ENCODE assay signal across 17 cellular contexts in the genomic region with DNA sequence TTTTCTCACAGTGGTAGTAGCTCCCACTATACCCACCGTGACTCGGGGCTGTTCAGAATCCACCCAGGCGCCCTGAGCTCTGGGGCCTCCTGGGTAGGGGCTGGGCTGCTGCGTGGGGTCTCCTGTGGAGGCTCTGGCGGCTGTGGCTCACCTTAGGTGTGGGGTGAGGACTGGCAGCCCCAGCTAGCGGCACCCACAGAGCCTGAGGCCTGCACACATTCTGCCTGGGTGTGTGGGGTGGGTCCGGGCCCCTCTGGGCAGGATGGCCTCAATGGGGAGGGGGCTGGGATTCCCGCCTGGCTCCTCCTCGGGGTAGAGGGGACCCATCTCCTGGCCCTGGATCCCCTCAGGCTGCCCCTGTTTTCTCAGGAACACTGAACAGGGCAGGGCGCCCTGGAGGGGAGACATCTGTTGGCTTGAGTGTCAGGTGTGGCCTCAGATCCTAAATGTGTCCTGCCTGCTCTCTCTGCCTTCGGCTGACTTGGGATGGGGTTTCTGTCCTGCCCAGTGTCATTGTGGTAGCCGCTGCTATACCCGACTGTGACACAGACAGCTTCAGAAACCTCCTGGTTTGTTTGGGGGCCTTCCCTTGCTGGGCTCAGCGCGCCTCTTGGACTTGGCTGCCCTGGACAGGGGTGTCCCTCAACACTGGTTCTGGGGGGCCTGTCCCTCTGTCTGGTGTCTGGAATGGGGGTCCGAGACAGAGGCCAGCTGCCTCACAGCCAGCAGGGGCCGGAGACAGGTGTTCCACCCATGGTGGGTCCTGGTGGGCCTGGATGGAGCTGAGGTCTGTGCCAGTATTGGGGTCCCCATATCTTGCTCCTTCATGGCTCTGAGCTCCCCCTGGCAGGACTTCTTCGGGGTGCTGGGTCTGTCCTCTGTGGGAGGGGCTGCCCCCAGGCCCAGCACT.
DNase-seq lines count a peak whose midpoint lies in the region; ATAC-seq and TF ChIP-seq lines count a peak whose summit lies in the region.
"Had no signal": no experiment of that assay in that cellular context is flagged by ENCODE, and none has a peak within 500 bp of the region (broad histone marks: within the 10 kb centered on the region; RNA-seq: fewer than 3 reads in every experiment).

No MANE protein-coding gene starts in this region.

- H3K36me3 ChIP-seq in GM06990 (ENCODE audit: control insufficient read depth, insufficient read depth, low read length) = no peaks in the 10 kb centered on the region
- no peaks in the 10 kb centered on the region for H3K36me3 ChIP-seq in RWPE2 (ENCODE audit: low read depth)
- H3K36me3 ChIP-seq in left ventricle myocardium inferior = no peaks in the 10 kb centered on the region
- no peaks in the 10 kb centered on the region for H3K36me3 ChIP-seq in spleen

- H3K27ac ChIP-seq in RWPE2 (ENCODE audit: poor library complexity, severe bottlenecking) (no peak overlapping the region), left ventricle myocardium inferior (replicated peaks) (no peak overlapping the region), spleen (peak overlapping the region in 1 of 8 donors; percentile 30)
- H3K27ac ChIP-seq: C4-2B, VCaP had no signal

- H3K4me3 ChIP-seq in GM06990 (replicated peaks; ENCODE audit: low read depth, low read length) = peak overlapping the region; percentile 49
- H3K4me3 ChIP-seq in RWPE2 (ENCODE audit: severe bottlenecking) = no peak overlapping the region
- H3K4me3 ChIP-seq in left ventricle myocardium inferior = no peak overlapping the region
- H3K4me3 ChIP-seq in spleen = no peak overlapping the region

- H3K27me3 ChIP-seq in GM06990 (replicated peaks; ENCODE audit: control insufficient read depth, insufficient read depth, low read length) = no peaks in the 10 kb centered on the region
- H3K27me3 ChIP-seq in RWPE2 (ENCODE audit: insufficient read depth, poor library complexity, severe bottlenecking) = peaks cover 23% of the 10 kb centered on the region
- H3K27me3 ChIP-seq in left ventricle myocardium inferior (ENCODE audit: low read depth) = peaks cover 62% of the 10 kb centered on the region
- peaks cover 0 to 18% (median 0%) of the 10 kb centered on the region in 7 donors for H3K27me3 ChIP-seq in spleen (replicated peaks in 1 of 7)

- TF ChIP-seq POLR2A in spleen (IDR thresholded peaks at IDR 0.05) = no peak

- peaks cover 3% of the 10 kb centered on the region for H3K9me3 ChIP-seq in RWPE2 (ENCODE audit: severe bottlenecking)
- no peaks in the 10 kb centered on the region for H3K9me3 ChIP-seq in left ventricle myocardium inferior (replicated peaks)
- no peaks in the 10 kb centered on the region for H3K9me3 ChIP-seq in spleen

- no peak for TF ChIP-seq CTCF in GM06990 (IDR thresholded peaks at IDR 0.05; ENCODE audit: insufficient read depth, low read length, poor library complexity, severe bottlenecking)
- TF ChIP-seq CTCF in RWPE2 (IDR thresholded peaks at IDR 0.05; ENCODE audit: poor library complexity, severe bottlenecking) = no peak
- TF ChIP-seq CTCF in left ventricle myocardium inferior (IDR thresholded peaks at IDR 0.05; ENCODE audit: borderline replicate concordance) = no peak
- TF ChIP-seq CTCF in spleen (IDR thresholded peaks at IDR 0.05 in 8 of 11, conservative IDR thresholded peaks at IDR 0.05 in 3 of 11) = no peak

- 45 to 62% (median 50%) methylated on average over 1 to 18 of the region's 18 CpGs for WGBS in spleen, 5 donors

- DNase-seq in GM06990 (ENCODE audit: extremely low read depth, insufficient read length) = no peak
- DNase-seq in RWPE2 (ENCODE audit: low spot score) = peak; percentile 63
- peak; percentile 7 for DNase-seq in left ventricle myocardium inferior
- peak; percentile 66 for DNase-seq in spleen
- DNase-seq in SIG-M5 treated with dmso at 0.1 percent for 504 hours (lab: John Stamatoyannopoulos, UW; ENCODE audit: unreplicated experiment) = no peak
- DNase-seq in GM19240 (ENCODE audit: insufficient read length, low spot score) = no peak
- DNase-seq: DMS79 treated with DMSO at 0.1 percent for 48 hours; effector memory CD4-positive, alpha-beta T cell; KBM-7; NCI-H1417; NCI-H510A treated with DMSO at 0.1 percent for 48 hours; occipital lobe; OCI-M1; substantia nigra had no signal

- intact Hi-C loops in left ventricle myocardium inferior (cut with micrococcal nuclease) = no loop called here
- intact Hi-C loops in spleen (cut with DNase I; ENCODE audit: low total_unique reads) = no loop called here

- ATAC-seq in RWPE2 (ENCODE audit: low read depth) = no peak
- no peak for ATAC-seq in HG03457 (IDR thresholded peaks at IDR 0.05; ENCODE audit: unreplicated experiment)

- H3K4me1 ChIP-seq in RWPE2 (ENCODE audit: insufficient read depth, poor library complexity, severe bottlenecking) (no peaks in the 10 kb centered on the region), left ventricle myocardium inferior (no peaks in the 10 kb centered on the region), spleen (peaks cover 0 to 8% (median 0%) of the 10 kb centered on the region in 6 donors)

Comparison
In these comparisons a context has a peak if more than half of its experiments do, and no peak if none do; other contexts are left out.
1. DNase-seq: peak in RWPE2 (single experiment), left ventricle myocardium inferior (single experiment) and spleen (single experiment); none in GM06990 (single experiment), SIG-M5 treated with dmso at 0.1 percent for 504 hours (single experiment) and GM19240 (single experiment).